In genomic region chr9:3732077-3733038, GRCh38 we compare ENCODE assay signal across 8 cellular contexts.
A peak's percentile ranks its signal among the peaks of the same experiment; 100 is the strongest.
DNase-seq lines count a peak whose midpoint lies in the region; ATAC-seq and TF ChIP-seq lines count a peak whose summit lies in the region.

No MANE protein-coding gene starts in this region.

- no peak overlapping the region for H3K4me3 Mint-ChIP-seq in MCF 10A (ENCODE audit: unreplicated experiment)

- peaks cover 10% of the 10 kb centered on the region for H3K4me1 Mint-ChIP-seq in MCF 10A (ENCODE audit: insufficient read depth, unreplicated experiment)

- H3K4me1 ChIP-seq in SJCRH30 (no peaks in the 10 kb centered on the region), spleen (peaks cover 4 to 17% (median 9%) of the 10 kb centered on the region in 6 donors)

- no peaks in the 10 kb centered on the region for H3K9me3 ChIP-seq in SJCRH30 (replicated peaks)
- H3K9me3 ChIP-seq in spleen = no peaks in the 10 kb centered on the region

- no peaks in the 10 kb centered on the region for H3K9me3 Mint-ChIP-seq in MCF 10A (ENCODE audit: unreplicated experiment)

- H3K27ac Mint-ChIP-seq in MCF 10A (ENCODE audit: low read depth, unreplicated experiment) = no peak overlapping the region

- intact Hi-C loops in MCF 10A (cut with micrococcal nuclease) (loop anchor here (1.0 to 2.0 kb wide), 9 partner anchors 262 to 643 kb away; no protein-coding TSS in a partner anchor), spleen (cut with DNase I; ENCODE audit: low total_unique reads) (loop anchor here (5.0 kb wide), 1 partner anchor 605 kb away; no protein-coding TSS in a partner anchor)

- H3K27me3 Mint-ChIP-seq in MCF 10A (ENCODE audit: insufficient read depth, unreplicated experiment) = no peaks in the 10 kb centered on the region

- H3K36me3 Mint-ChIP-seq in MCF 10A (ENCODE audit: insufficient read depth, unreplicated experiment) = no peaks in the 10 kb centered on the region

- peak overlapping the region; percentile 29 for H3K4me3 ChIP-seq in SJCRH30
- peak overlapping the region in 1 of 8 donors; percentile 34 for H3K4me3 ChIP-seq in spleen

- peak; percentile 76 for TF ChIP-seq CTCF in AG09319 (IDR thresholded peaks at IDR 0.05; ENCODE audit: low read depth, low read length)
- peak; percentile 64 for TF ChIP-seq CTCF in MCF 10A (IDR thresholded peaks at IDR 0.05; ENCODE audit: unreplicated experiment)
- TF ChIP-seq CTCF in spleen (IDR thresholded peaks at IDR 0.05 in 8 of 11, conservative IDR thresholded peaks at IDR 0.05 in 3 of 11) = peak; percentile 37 to 82 (median 68)

- POLR2A ChIA-PET in MCF 10A (lab: Yijun Ruan, JAX) = interaction anchor here (1.8 to 2.1 kb wide), 2 partner anchors 206 to 583 kb away, joined by 4 read pairs; no protein-coding TSS in a partner anchor

- DNase-seq in AG09319 (ENCODE audit: extremely low read depth, low read depth) (peak; percentile 60), NCI-H1048 (lab: John Stamatoyannopoulos, UW) (peak; percentile 60), SJCRH30 (peak; percentile 54 to 85), MCF 10A (ENCODE audit: unreplicated experiment) (peak; percentile 84), iris pigment epithelial cell (ENCODE audit: low read depth) (peak; percentile 89), spleen (no peak)

- 35 to 48% (median 41%) methylated on average over 7 of the region's 7 CpGs for WGBS in spleen, 5 donors

- H3K27ac ChIP-seq in SJCRH30 = no peak overlapping the region
- peak overlapping the region in 2 of 8 donors; percentile 21 to 43 for H3K27ac ChIP-seq in spleen

- H3K27me3 ChIP-seq in SJCRH30 (no peaks in the 10 kb centered on the region), spleen (replicated peaks in 1 of 7) (no peaks in the 10 kb centered on the region)

- ATAC-seq in GM18498 (IDR thresholded peaks at IDR 0.05; ENCODE audit: unreplicated experiment) = peak; percentile 87
- peak; percentile 93 for ATAC-seq in HG02798 (IDR thresholded peaks at IDR 0.05; ENCODE audit: poor library complexity, unreplicated experiment)

- TF ChIP-seq POLR2A in spleen (IDR thresholded peaks at IDR 0.05) = no peak

- H3K36me3 ChIP-seq in SJCRH30 (no peaks in the 10 kb centered on the region), spleen (no peaks in the 10 kb centered on the region)

- CTCF ChIA-PET in MCF 10A (lab: Yijun Ruan, JAX) = interaction anchor here (0.5 to 6.1 kb wide), 32 partner anchors 9 to 1089 kb away, joined by 3 to 75 read pairs (median 4); no protein-coding TSS in a partner anchor

- no TSS peak for BruUV-seq in MCF 10A (replicated peaks; lab: Mats Ljungman, UMichigan)
